In the genomic region with DNA sequence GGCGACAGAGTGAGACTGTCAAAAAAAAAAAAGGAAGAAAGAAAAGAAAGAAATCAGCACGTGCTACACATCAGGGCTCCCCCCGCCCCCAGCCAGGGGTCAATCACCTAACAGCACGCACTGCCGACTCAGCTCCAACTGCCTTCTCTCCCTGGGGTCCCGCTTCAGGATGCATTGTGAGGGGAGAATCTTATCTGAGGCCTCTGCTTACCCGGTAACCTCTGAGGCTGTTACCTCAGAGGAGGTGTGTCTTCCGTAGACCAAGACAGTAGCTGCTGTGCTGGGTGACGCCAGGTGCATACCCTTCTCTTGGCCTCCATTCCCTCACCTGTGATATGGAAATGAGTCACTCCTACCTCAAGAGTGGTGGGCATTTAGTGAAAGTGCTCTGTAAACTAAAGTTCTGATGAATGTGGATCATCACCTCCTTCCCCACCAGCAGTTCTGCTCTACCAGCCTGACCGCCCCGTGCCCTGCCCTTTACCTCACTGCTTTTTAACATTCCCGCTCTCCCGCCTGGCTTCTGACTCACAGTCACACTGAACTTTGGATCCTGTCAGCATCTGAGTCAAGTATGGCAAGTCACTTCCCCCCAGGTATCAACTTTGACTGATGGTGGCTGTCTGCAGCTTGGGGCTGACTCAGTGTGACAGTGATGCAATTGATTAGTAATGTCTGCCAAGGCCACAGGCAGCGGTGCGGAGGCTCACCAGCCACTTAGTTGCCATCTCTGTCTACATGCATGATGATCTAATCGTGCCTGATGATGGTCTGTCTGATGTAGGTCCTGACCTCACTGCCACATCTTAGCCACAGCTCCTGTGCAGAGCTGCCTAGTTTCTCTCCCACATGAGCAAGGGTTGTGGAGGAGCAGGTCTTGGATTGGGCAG, we compare ENCODE assay signal across 7 cellular contexts. TPM values are rescaled to one million over a fixed set of nuclear protein-coding genes. Genes with fewer than 3 reads are reported as not detected.
DNase-seq lines count a peak whose midpoint lies in the region; ATAC-seq, FAIRE-seq and TF ChIP-seq lines count a peak whose summit lies in the region.

No MANE protein-coding gene starts in this region.

- peaks cover 3 to 7% of the 10 kb centered on the region in 2 donors for H3K9me3 Mint-ChIP-seq in stimulated activated naive B cell treated with anti-CD40 and anti-IgM and Interleukin-4, amounts not matched to agents 10 μg/mL and 1 μg/mL and 100 μg/mL, for 72 hours

- H3K27me3 Mint-ChIP-seq in stimulated activated naive B cell treated with anti-CD40 and anti-IgM and Interleukin-4, amounts not matched to agents 10 μg/mL and 1 μg/mL and 100 μg/mL, for 72 hours: no peaks in the 10 kb centered on the region

- peaks cover 26 to 34% of the 10 kb centered on the region in 2 donors for H3K36me3 Mint-ChIP-seq in stimulated activated naive B cell treated with anti-CD40 and anti-IgM and Interleukin-4, amounts not matched to agents 10 μg/mL and 1 μg/mL and 100 μg/mL, for 72 hours

- TF ChIP-seq CTCF in ovary (IDR thresholded peaks at IDR 0.05): no peak

- intact Hi-C loops in ovary (cut with DNase I): loop anchor here in 1 of 4 donors (10.0 kb wide), 1 partner anchor 408 kb away; no protein-coding TSS in a partner anchor

- TF ChIP-seq EP300 in ovary (IDR thresholded peaks at IDR 0.05): no peak

- peak overlapping the region in 1 of 2 donors; percentile 11 for H3K4me3 Mint-ChIP-seq in stimulated activated naive B cell treated with anti-CD40 and anti-IgM and Interleukin-4, amounts not matched to agents 10 μg/mL and 1 μg/mL and 100 μg/mL, for 72 hours

- no peaks in the 10 kb centered on the region for H3K36me3 ChIP-seq in ovary

- H3K27me3 ChIP-seq in ovary: no peaks in the 10 kb centered on the region

- peaks cover 37 to 42% of the 10 kb centered on the region in 2 donors for H3K4me1 Mint-ChIP-seq in stimulated activated naive B cell treated with anti-CD40 and anti-IgM and Interleukin-4, amounts not matched to agents 10 μg/mL and 1 μg/mL and 100 μg/mL, for 72 hours

- no peak overlapping the region for H3K27ac ChIP-seq in ovary

- no peaks in the 10 kb centered on the region for H3K9me3 ChIP-seq in ovary

- peak; percentile 56 to 65 for ATAC-seq in stimulated activated naive B cell treated with anti-CD40 and anti-IgM and Interleukin-4, amounts not matched to agents 10 μg/mL and 1 μg/mL and 100 μg/mL, for 72 hours (replicated peaks)

- 80 to 82% (median 81%) methylated on average over 16 of the region's 16 CpGs for WGBS in ovary, 3 donors

- peaks cover 4% of the 10 kb centered on the region for H3K4me1 ChIP-seq in ovary (ENCODE audit: insufficient read depth)

- H3K27ac Mint-ChIP-seq in stimulated activated naive B cell treated with anti-CD40 and anti-IgM and Interleukin-4, amounts not matched to agents 10 μg/mL and 1 μg/mL and 100 μg/mL, for 72 hours: peak overlapping the region; percentile 75

- no peak for TF ChIP-seq POLR2A in ovary (IDR thresholded peaks at IDR 0.05)

- peak; percentile 98 for FAIRE-seq in HTR-8/SVneo (lab: Jason Lieb, UNC)

- H3K4me3 ChIP-seq in ovary: no peak overlapping the region

- DNase-seq in HTR-8/SVneo (ENCODE audit: insufficient read length, low spot score): peak; percentile 69
- DNase-seq in activated CD4-positive, alpha-beta T cell treated with anti-CD3 and anti-CD28 coated beads for 48 hours: peak; percentile 84
- peak; percentile 36 for DNase-seq in fibroblast of peridontal ligament (ENCODE audit: extremely low read depth)
- DNase-seq in stimulated activated naive B cell treated with anti-CD40 and anti-IgM and Interleukin-4, amounts not matched to agents 10 μg/mL and 1 μg/mL and 100 μg/mL, for 72 hours: peak; percentile 46
- no peak for DNase-seq in ovary
- no peak for DNase-seq in NCI-H2227 treated with DMSO at 0.1 percent for 48 hours (lab: John Stamatoyannopoulos, UW)
- DNase-seq in globus pallidus (ENCODE audit: low spot score): no peak

RNA-seq across cellular contexts. Expression of gene ARID5A, which starts 20.1 kb away (rescaled TPM):
- 10 to 100 TPM; 11.7 to 46.1 (median 17.1) TPM for total RNA-seq in ovary
- polyA plus RNA-seq in ovary: 10 to 100 TPM in 1 of 2 donors, 1 to 10 TPM in 1; 1.5 to 24.4 TPM

RNA-seq across cellular contexts. Expression of gene NEURL3, which starts 51.5 kb away (rescaled TPM):
- total RNA-seq in ovary: not detected
- under 1 TPM in 1 of 2 donors, not detected in 1; 0.06 TPM for polyA plus RNA-seq in ovary

Comparison
In these comparisons a context has a peak if more than half of its experiments do, and no peak if none do; other contexts are left out.
1. DNase-seq: peak in HTR-8/SVneo (single experiment), activated CD4-positive, alpha-beta T cell treated with anti-CD3 and anti-CD28 coated beads for 48 hours (single experiment), fibroblast of peridontal ligament (single experiment) and stimulated activated naive B cell treated with anti-CD40 and anti-IgM and Interleukin-4, amounts not matched to agents 10 μg/mL and 1 μg/mL and 100 μg/mL, for 72 hours (single experiment); none in ovary (0 of 5), NCI-H2227 treated with DMSO at 0.1 percent for 48 hours (single experiment) and globus pallidus (single experiment).